1 cellular context compared by ENCODE assay signal in the genomic region with DNA sequence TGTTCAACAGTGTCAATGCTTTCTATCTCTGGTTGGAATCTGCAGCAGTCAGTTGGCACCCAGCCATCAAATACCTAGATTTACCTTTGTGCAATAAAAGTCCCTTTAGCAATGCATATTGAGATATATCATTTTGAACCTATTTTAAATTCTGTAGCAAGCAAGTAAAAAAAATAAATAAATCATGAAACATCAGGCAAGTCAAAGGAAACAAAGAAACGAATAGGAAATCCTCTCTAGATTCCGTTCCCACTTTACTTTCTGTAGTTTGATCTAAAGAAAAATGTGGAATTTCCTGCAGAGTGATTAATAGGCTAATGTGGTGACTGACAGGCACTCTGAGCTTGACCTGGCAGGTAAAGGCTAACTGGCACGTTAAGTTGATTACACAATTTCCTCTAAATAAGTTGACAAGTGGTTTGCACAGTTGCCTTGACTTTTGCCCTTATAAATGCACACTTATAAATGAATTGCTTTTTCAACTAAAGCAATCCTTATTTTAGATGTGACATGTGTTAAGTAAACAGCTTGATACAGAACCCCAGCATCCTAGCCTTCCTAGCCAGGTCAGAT.
A peak's percentile ranks its signal among the peaks of the same experiment; 100 is the strongest.
TF ChIP-seq lines count a peak whose summit lies in the region.

No MANE protein-coding gene starts in this region.

TF ChIP-seq in HepG2, 621 proteins besides CTCF, POLR2A, EP300 and RAD21 (continued from another document and continues in another):
- TF ChIP-seq, protein P1, sequence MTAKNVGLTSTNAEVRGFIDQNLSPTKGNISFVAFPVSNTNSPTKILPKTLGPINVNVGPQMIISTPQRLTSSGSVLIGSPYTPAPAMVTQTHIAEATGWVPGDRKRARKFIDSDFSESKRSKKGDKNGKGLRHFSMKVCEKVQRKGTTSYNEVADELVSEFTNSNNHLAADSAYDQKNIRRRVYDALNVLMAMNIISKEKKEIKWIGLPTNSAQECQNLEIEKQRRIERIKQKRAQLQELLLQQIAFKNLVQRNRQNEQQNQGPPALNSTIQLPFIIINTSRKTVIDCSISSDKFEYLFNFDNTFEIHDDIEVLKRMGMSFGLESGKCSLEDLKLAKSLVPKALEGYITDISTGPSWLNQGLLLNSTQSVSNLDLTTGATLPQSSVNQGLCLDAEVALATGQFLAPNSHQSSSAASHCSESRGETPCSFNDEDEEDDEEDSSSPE (CRISPR knock-in tag; IDR thresholded peaks at IDR 0.05), result no peak
- TF ChIP-seq ZNF660 (CRISPR knock-in tag; IDR thresholded peaks at IDR 0.05; ENCODE audit: borderline replicate concordance, low read depth) (no peak), NCOA2 (CRISPR knock-in tag; IDR thresholded peaks at IDR 0.05) (peak; percentile 90), SMARCE1 (IDR thresholded peaks at IDR 0.05; ENCODE audit: borderline replicate concordance) (no peak), ZNF816 (CRISPR knock-in tag; IDR thresholded peaks at IDR 0.05; ENCODE audit: borderline replicate concordance) (no peak), YY1 (IDR thresholded peaks at IDR 0.05; ENCODE audit: insufficient read depth, insufficient replicate concordance, low read depth, low read length) (no peak), ZNF33A (CRISPR knock-in tag; IDR thresholded peaks at IDR 0.05; ENCODE audit: borderline replicate concordance) (no peak), NFYB (CRISPR knock-in tag; IDR thresholded peaks at IDR 0.05) (no peak), CEBPB (IDR thresholded peaks at IDR 0.05; ENCODE audit: borderline replicate concordance, low read depth, low read length) (peak; percentile 58; the same call in 1 of the 2 replicates), CREB1 (IDR thresholded peaks at IDR 0.05) (no peak), CREB1 (CRISPR knock-in tag; IDR thresholded peaks at IDR 0.05) (peak; percentile 45; the same call in 1 of the 2 replicates), ZNF124 (CRISPR knock-in tag; IDR thresholded peaks at IDR 0.05) (0 out of 2 replicates have a peak, but pooled peaks have one; percentile 22), SATB2 (CRISPR knock-in tag; IDR thresholded peaks at IDR 0.05) (no peak), SNAI1 (CRISPR knock-in tag; IDR thresholded peaks at IDR 0.05; ENCODE audit: borderline replicate concordance) (no peak), ZZZ3 (CRISPR knock-in tag; IDR thresholded peaks at IDR 0.05; ENCODE audit: borderline replicate concordance) (no peak), ZNF17 (CRISPR knock-in tag; IDR thresholded peaks at IDR 0.05) (no peak), YEATS4 (CRISPR knock-in tag; IDR thresholded peaks at IDR 0.05; ENCODE audit: borderline replicate concordance) (no peak; the same call in 1 of the 2 replicates), JARID2 (CRISPR knock-in tag; IDR thresholded peaks at IDR 0.05; ENCODE audit: insufficient replicate concordance) (no peak), EZH2 (conservative IDR thresholded peaks at IDR 0.05; ENCODE audit: low read depth, low read length) (no peak), MYC (CRISPR knock-in tag; IDR thresholded peaks at IDR 0.05; ENCODE audit: borderline replicate concordance) (no peak), ZNF589 (CRISPR knock-in tag; conservative IDR thresholded peaks at IDR 0.05) (no peak), CEBPG (CRISPR knock-in tag; IDR thresholded peaks at IDR 0.05) (peak; percentile 86), ZKSCAN1 (IDR thresholded peaks at IDR 0.05; ENCODE audit: low read length) (no peak), ZNF136 (CRISPR knock-in tag; IDR thresholded peaks at IDR 0.05; ENCODE audit: low read depth) (0 out of 2 replicates have a peak, but pooled peaks have one; percentile 24), ZNF792 (CRISPR knock-in tag; IDR thresholded peaks at IDR 0.05) (0 out of 2 replicates have a peak, but pooled peaks have one; percentile 34)
- TF ChIP-seq, protein P2, sequence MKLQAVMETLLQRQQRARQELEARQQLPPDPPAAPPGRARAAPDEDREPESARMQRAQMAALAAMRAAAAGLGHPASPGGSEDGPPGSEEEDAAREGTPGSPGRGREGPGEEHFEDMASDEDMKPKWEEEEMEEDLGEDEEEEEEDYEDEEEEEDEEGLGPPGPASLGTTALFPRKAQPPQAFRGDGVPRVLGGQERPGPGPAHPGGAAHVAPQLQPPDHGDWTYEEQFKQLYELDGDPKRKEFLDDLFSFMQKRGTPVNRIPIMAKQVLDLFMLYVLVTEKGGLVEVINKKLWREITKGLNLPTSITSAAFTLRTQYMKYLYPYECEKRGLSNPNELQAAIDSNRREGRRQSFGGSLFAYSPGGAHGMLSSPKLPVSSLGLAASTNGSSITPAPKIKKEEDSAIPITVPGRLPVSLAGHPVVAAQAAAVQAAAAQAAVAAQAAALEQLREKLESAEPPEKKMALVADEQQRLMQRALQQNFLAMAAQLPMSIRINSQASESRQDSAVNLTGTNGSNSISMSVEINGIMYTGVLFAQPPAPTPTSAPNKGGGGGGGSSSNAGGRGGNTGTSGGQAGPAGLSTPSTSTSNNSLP (IDR thresholded peaks at IDR 0.05; ENCODE audit: low read depth, low read length), result peak; percentile 62
- TF ChIP-seq, protein P3, sequence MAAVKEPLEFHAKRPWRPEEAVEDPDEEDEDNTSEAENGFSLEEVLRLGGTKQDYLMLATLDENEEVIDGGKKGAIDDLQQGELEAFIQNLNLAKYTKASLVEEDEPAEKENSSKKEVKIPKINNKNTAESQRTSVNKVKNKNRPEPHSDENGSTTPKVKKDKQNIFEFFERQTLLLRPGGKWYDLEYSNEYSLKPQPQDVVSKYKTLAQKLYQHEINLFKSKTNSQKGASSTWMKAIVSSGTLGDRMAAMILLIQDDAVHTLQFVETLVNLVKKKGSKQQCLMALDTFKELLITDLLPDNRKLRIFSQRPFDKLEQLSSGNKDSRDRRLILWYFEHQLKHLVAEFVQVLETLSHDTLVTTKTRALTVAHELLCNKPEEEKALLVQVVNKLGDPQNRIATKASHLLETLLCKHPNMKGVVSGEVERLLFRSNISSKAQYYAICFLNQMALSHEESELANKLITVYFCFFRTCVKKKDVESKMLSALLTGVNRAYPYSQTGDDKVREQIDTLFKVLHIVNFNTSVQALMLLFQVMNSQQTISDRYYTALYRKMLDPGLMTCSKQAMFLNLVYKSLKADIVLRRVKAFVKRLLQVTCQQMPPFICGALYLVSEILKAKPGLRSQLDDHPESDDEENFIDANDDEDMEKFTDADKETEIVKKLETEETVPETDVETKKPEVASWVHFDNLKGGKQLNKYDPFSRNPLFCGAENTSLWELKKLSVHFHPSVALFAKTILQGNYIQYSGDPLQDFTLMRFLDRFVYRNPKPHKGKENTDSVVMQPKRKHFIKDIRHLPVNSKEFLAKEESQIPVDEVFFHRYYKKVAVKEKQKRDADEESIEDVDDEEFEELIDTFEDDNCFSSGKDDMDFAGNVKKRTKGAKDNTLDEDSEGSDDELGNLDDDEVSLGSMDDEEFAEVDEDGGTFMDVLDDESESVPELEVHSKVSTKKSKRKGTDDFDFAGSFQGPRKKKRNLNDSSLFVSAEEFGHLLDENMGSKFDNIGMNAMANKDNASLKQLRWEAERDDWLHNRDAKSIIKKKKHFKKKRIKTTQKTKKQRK (IDR thresholded peaks at IDR 0.05; ENCODE audit: low read length), result no peak
- TF ChIP-seq, protein P4, sequence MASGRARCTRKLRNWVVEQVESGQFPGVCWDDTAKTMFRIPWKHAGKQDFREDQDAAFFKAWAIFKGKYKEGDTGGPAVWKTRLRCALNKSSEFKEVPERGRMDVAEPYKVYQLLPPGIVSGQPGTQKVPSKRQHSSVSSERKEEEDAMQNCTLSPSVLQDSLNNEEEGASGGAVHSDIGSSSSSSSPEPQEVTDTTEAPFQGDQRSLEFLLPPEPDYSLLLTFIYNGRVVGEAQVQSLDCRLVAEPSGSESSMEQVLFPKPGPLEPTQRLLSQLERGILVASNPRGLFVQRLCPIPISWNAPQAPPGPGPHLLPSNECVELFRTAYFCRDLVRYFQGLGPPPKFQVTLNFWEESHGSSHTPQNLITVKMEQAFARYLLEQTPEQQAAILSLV (CRISPR knock-in tag; IDR thresholded peaks at IDR 0.05; ENCODE audit: borderline replicate concordance), result no peak
- TF ChIP-seq, protein P5, sequence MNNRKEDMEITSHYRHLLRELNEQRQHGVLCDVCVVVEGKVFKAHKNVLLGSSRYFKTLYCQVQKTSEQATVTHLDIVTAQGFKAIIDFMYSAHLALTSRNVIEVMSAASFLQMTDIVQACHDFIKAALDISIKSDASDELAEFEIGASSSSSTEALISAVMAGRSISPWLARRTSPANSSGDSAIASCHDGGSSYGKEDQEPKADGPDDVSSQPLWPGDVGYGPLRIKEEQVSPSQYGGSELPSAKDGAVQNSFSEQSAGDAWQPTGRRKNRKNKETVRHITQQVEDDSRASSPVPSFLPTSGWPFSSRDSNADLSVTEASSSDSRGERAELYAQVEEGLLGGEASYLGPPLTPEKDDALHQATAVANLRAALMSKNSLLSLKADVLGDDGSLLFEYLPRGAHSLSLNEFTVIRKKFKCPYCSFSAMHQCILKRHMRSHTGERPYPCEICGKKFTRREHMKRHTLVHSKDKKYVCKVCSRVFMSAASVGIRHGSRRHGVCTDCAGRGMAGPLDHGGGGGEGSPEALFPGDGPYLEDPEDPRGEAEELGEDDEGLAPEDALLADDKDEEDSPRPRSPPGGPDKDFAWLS (CRISPR knock-in tag; IDR thresholded peaks at IDR 0.05; ENCODE audit: borderline replicate concordance), result no peak
- TF ChIP-seq, protein P6, sequence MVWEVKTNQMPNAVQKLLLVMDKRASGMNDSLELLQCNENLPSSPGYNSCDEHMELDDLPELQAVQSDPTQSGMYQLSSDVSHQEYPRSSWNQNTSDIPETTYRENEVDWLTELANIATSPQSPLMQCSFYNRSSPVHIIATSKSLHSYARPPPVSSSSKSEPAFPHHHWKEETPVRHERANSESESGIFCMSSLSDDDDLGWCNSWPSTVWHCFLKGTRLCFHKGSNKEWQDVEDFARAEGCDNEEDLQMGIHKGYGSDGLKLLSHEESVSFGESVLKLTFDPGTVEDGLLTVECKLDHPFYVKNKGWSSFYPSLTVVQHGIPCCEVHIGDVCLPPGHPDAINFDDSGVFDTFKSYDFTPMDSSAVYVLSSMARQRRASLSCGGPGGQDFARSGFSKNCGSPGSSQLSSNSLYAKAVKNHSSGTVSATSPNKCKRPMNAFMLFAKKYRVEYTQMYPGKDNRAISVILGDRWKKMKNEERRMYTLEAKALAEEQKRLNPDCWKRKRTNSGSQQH (CRISPR knock-in tag; IDR thresholded peaks at IDR 0.05; ENCODE audit: low read depth), result no peak
- TF ChIP-seq, protein P7, sequence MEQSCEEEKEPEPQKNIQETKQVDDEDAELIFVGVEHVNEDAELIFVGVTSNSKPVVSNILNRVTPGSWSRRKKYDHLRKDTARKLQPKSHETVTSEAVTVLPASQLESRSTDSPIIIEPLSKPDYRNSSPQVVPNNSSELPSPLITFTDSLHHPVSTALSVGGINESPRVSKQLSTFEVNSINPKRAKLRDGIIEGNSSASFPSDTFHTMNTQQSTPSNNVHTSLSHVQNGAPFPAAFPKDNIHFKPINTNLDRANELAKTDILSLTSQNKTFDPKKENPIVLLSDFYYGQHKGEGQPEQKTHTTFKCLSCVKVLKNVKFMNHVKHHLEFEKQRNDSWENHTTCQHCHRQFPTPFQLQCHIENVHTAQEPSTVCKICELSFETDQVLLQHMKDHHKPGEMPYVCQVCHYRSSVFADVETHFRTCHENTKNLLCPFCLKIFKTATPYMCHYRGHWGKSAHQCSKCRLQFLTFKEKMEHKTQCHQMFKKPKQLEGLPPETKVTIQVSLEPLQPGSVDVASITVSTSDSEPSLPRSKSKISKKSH (CRISPR knock-in tag; IDR thresholded peaks at IDR 0.05; ENCODE audit: borderline replicate concordance), result no peak
- TF ChIP-seq, protein P8, sequence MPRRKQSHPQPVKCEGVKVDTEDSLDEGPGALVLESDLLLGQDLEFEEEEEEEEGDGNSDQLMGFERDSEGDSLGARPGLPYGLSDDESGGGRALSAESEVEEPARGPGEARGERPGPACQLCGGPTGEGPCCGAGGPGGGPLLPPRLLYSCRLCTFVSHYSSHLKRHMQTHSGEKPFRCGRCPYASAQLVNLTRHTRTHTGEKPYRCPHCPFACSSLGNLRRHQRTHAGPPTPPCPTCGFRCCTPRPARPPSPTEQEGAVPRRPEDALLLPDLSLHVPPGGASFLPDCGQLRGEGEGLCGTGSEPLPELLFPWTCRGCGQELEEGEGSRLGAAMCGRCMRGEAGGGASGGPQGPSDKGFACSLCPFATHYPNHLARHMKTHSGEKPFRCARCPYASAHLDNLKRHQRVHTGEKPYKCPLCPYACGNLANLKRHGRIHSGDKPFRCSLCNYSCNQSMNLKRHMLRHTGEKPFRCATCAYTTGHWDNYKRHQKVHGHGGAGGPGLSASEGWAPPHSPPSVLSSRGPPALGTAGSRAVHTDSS (CRISPR knock-in tag; conservative IDR thresholded peaks at IDR 0.05), result no peak
- TF ChIP-seq, protein P9, sequence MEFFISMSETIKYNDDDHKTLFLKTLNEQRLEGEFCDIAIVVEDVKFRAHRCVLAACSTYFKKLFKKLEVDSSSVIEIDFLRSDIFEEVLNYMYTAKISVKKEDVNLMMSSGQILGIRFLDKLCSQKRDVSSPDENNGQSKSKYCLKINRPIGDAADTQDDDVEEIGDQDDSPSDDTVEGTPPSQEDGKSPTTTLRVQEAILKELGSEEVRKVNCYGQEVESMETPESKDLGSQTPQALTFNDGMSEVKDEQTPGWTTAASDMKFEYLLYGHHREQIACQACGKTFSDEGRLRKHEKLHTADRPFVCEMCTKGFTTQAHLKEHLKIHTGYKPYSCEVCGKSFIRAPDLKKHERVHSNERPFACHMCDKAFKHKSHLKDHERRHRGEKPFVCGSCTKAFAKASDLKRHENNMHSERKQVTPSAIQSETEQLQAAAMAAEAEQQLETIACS (CRISPR knock-in tag; IDR thresholded peaks at IDR 0.05), result no peak
- TF ChIP-seq, protein P10, sequence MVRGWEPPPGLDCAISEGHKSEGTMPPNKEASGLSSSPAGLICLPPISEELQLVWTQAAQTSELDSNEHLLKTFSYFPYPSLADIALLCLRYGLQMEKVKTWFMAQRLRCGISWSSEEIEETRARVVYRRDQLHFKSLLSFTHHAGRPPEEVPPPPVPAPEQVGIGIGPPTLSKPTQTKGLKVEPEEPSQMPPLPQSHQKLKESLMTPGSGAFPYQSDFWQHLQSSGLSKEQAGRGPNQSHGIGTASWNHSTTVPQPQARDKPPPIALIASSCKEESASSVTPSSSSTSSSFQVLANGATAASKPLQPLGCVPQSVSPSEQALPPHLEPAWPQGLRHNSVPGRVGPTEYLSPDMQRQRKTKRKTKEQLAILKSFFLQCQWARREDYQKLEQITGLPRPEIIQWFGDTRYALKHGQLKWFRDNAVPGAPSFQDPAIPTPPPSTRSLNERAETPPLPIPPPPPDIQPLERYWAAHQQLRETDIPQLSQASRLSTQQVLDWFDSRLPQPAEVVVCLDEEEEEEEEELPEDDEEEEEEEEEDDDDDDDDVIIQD (CRISPR knock-in tag; IDR thresholded peaks at IDR 0.05; ENCODE audit: low read depth), result peak; percentile 51; the same call in 1 of the 2 replicates
